Comparison of ENCODE assay signal across 8 cellular contexts in genomic region chr2:25362049-25362563, GRCh38. TPM values are rescaled to one million over a fixed set of nuclear protein-coding genes. Genes with fewer than 3 reads are reported as not detected.
A peak's percentile ranks its signal among the peaks of the same experiment; 100 is the strongest.
DNase-seq lines count a peak whose midpoint lies in the region; ATAC-seq and TF ChIP-seq lines count a peak whose summit lies in the region.

No MANE protein-coding gene starts in this region.

- DNase-seq in AML-193 (lab: John Stamatoyannopoulos, UW): peak; percentile 88 to 89
- DNase-seq in NCI-H460 (ENCODE audit: extremely low read depth, low read depth): peak; percentile 94
- DNase-seq in activated CD4-positive, alpha-beta T cell treated with anti-CD3 and anti-CD28 coated beads for 1 hour: peak; percentile 92
- peak; percentile 93 for DNase-seq in choroid plexus epithelial cell (ENCODE audit: low read depth)
- peak; percentile 82 to 98 (median 90) for DNase-seq in stimulated activated CD4-positive, alpha-beta T cell treated with anti-CD3 and anti-CD28 coated beads, Interleukin-1b, Interleukin-23, amount 100 ng/mL, for 24 hours (ENCODE audit: low read depth in 4 of 4, low spot score in 1 of 4)

- ATAC-seq in GM19043 (IDR thresholded peaks at IDR 0.05; ENCODE audit: low read depth, unreplicated experiment) (peak; percentile 80), HG03342 (IDR thresholded peaks at IDR 0.05; ENCODE audit: unreplicated experiment) (peak; percentile 84)

- peak; percentile 94 for TF ChIP-seq CTCF in choroid plexus epithelial cell (conservative IDR thresholded peaks at IDR 0.05; ENCODE audit: low read depth, low read length)

- H3K27ac ChIP-seq in layer of hippocampus (ENCODE audit: low read depth, low read length): peak overlapping the region; percentile 44

- no peaks in the 10 kb centered on the region for H3K27me3 ChIP-seq in layer of hippocampus (ENCODE audit: control insufficient read depth, insufficient read depth, low read length)

- H3K4me3 ChIP-seq in choroid plexus epithelial cell (ENCODE audit: low read depth, low read length): peak overlapping the region; percentile 45

RNA-seq across cellular contexts. Expression of gene DNMT3A, which starts 20.4 kb away (rescaled TPM):
- 4.3 and 4.9 TPM in 2 replicates for total RNA-seq in NCI-H460 (2014; rRNA removed; shearing (Covaris generic))
- 3.7 and 8.1 TPM in 2 replicates for polyA plus RNA-seq in NCI-H460 (2014; cell fraction: nucleus; rRNA removed)

Comparison
In these comparisons a context has a peak if more than half of its experiments do, and no peak if none do; other contexts are left out.
1. Peak in every context shown above with its lines: DNase-seq, ATAC-seq, H3K4me3 ChIP-seq and H3K27ac ChIP-seq.